In the genomic region with DNA sequence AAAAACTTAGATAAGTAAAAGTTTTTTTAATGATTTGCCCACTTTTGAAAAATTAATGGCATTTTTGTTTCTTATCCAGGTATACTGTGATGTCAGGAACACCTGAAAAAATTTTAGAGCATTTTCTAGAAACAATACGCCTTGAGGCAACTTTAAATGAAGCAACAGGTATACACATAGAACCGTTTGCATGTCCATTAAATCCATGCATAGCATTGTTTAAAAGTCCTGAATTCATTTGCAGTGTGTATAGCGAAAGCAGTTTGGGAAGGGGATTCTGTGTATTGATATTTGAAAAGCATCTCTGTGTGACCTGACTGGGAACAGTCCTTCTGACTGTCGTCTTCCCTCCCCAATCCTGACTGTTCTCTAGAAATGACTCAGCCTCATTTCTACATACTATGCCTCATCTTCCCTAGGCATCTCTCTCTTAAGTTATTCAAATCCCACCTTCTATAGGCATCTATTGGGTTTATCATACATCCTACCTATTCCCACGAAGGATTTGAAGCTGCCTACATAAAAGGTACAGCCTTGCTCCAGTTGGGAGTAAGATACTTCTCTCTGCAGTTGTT, we compare ENCODE assay signal across 21 cellular contexts.
A peak's percentile ranks its signal among the peaks of the same experiment; 100 is the strongest.
DNase-seq lines count a peak whose midpoint lies in the region; TF ChIP-seq lines count a peak whose summit lies in the region.
"Had no signal": no experiment of that assay in that cellular context is flagged by ENCODE, and none has a peak within 500 bp of the region (broad histone marks: within the 10 kb centered on the region; RNA-seq: fewer than 3 reads in every experiment).

No MANE protein-coding gene starts in this region.

- H3K9me3 Mint-ChIP-seq in HFFc6, result no peaks in the 10 kb centered on the region
- H3K9me3 Mint-ChIP-seq: activated CD4-positive, alpha-beta memory T cell treated with anti-CD3 and anti-CD28 coated beads, Interleukin-2, amount 10 ng/mL, durations not matched to agents 7 days and 5 days; activated naive CD4-positive, alpha-beta T cell treated with anti-CD3 and anti-CD28 coated beads for 36 hours; activated T-cell treated with anti-CD3 and anti-CD28 coated beads, Interleukin-2, amount 50 U/mL, for 4 hours; CD4-positive, alpha-beta memory T cell had no signal

- H3K4me3 ChIP-seq in AG10803 (ENCODE audit: low read length), result no peak overlapping the region
- H3K4me3 ChIP-seq in colonic mucosa, result no peak overlapping the region

- no peaks in the 10 kb centered on the region for H3K36me3 ChIP-seq in colonic mucosa

- TF ChIP-seq CTCF in AG10803 (conservative IDR thresholded peaks at IDR 0.05; ENCODE audit: low read length), result no peak
- no peak for TF ChIP-seq CTCF in HFFc6 (IDR thresholded peaks at IDR 0.05)
- no peak for TF ChIP-seq CTCF in colonic mucosa (IDR thresholded peaks at IDR 0.05)

- intact Hi-C loops in colonic mucosa (cut with DNase I), result no loop called here

- peaks cover 58% of the 10 kb centered on the region for H3K4me1 Mint-ChIP-seq in HFFc6 (ENCODE audit: low read depth)
- H3K4me1 Mint-ChIP-seq: activated CD4-positive, alpha-beta memory T cell treated with anti-CD3 and anti-CD28 coated beads, Interleukin-2, amount 10 ng/mL, durations not matched to agents 7 days and 5 days; CD4-positive, alpha-beta memory T cell; T-helper 17 cell had no signal

- H3K36me3 Mint-ChIP-seq in HFFc6 (ENCODE audit: low read depth), result no peaks in the 10 kb centered on the region
- H3K36me3 Mint-ChIP-seq: CD4-positive, alpha-beta memory T cell had no signal

- no peaks in the 10 kb centered on the region for H3K27me3 ChIP-seq in colonic mucosa

- H3K27ac ChIP-seq in angular gyrus (ENCODE audit: low read depth, low read length) (peak overlapping the region; percentile 62), colonic mucosa (no peak overlapping the region)

- DNase-seq in AG10803 (ENCODE audit: low read depth), result peak; percentile 44
- peak; percentile 34 for DNase-seq in HFFc6
- peak; percentile 27 for DNase-seq in kidney tubule cell (ENCODE audit: low spot score)
- no peak for DNase-seq in glomerular visceral epithelial cell (ENCODE audit: extremely low spot score)
- DNase-seq in activated T-cell treated with anti-CD3 and anti-CD28 coated beads for 4 hours, result no peak
- no peak for DNase-seq in colonic mucosa
- DNase-seq in SK-N-DZ (ENCODE audit: low spot score), result no peak
- DNase-seq: activated CD4-positive, alpha-beta memory T cell treated with anti-CD3 and anti-CD28 coated beads, Interleukin-2, amount 10 ng/mL, durations not matched to agents 7 days and 5 days; activated naive CD4-positive, alpha-beta T cell treated with anti-CD3 and anti-CD28 coated beads for 36 hours; activated T-cell treated with anti-CD3 and anti-CD28 coated beads, Interleukin-2, amount 50 U/mL, for 4 hours; CD4-positive, alpha-beta memory T cell; cortex of kidney; DMS79 treated with DMSO at 0.1 percent for 48 hours; NCI-H1930; NCI-H510A; SHP77 treated with DMSO at 0.1 percent for 48 hours; stimulated activated CD4-positive, alpha-beta T cell treated with anti-CD3 and anti-CD28 coated beads, Interleukin-12 subunit alpha, Interleukin-12 subunit beta, amount 100 ng/mL, for 4 hours; stimulated activated CD8-positive, alpha-beta memory T cell treated with anti-CD3 and anti-CD28 coated beads, Interleukin-4, amount 100 ng/mL, for 48 hours; substantia nigra; T-helper 17 cell had no signal

- no peaks in the 10 kb centered on the region for H3K9me3 ChIP-seq in colonic mucosa

- no peaks in the 10 kb centered on the region for H3K4me1 ChIP-seq in colonic mucosa

- peak overlapping the region; percentile 58 for H3K4me3 Mint-ChIP-seq in HFFc6
- H3K4me3 Mint-ChIP-seq: activated CD4-positive, alpha-beta memory T cell treated with anti-CD3 and anti-CD28 coated beads, Interleukin-2, amount 10 ng/mL, durations not matched to agents 7 days and 5 days; activated naive CD4-positive, alpha-beta T cell treated with anti-CD3 and anti-CD28 coated beads for 36 hours; activated T-cell treated with anti-CD3 and anti-CD28 coated beads, Interleukin-2, amount 50 U/mL, for 4 hours; CD4-positive, alpha-beta memory T cell; T-helper 17 cell had no signal

- peak overlapping the region; percentile 72 for H3K27ac Mint-ChIP-seq in HFFc6
- H3K27ac Mint-ChIP-seq: activated CD4-positive, alpha-beta memory T cell treated with anti-CD3 and anti-CD28 coated beads, Interleukin-2, amount 10 ng/mL, durations not matched to agents 7 days and 5 days; activated naive CD4-positive, alpha-beta T cell treated with anti-CD3 and anti-CD28 coated beads for 36 hours; CD4-positive, alpha-beta memory T cell; T-helper 17 cell had no signal

- no peaks in the 10 kb centered on the region; the same call in 1 of the 2 replicates for H3K27me3 Mint-ChIP-seq in HFFc6 (ENCODE audit: insufficient read depth)

- H3K9ac ChIP-seq in colonic mucosa (ENCODE audit: low read depth in 2 of 2, low read length in 2 of 2), result no peak overlapping the region

Comparison
In these comparisons a context has a peak if more than half of its experiments do, and no peak if none do; other contexts are left out.
1. DNase-seq: peak in AG10803 (single experiment), HFFc6 (single experiment) and kidney tubule cell (single experiment); none in glomerular visceral epithelial cell (single experiment), activated T-cell treated with anti-CD3 and anti-CD28 coated beads for 4 hours (single experiment), colonic mucosa (single experiment) and SK-N-DZ (single experiment).